Comparison of ENCODE assay signal across 22 cellular contexts in the genomic region with DNA sequence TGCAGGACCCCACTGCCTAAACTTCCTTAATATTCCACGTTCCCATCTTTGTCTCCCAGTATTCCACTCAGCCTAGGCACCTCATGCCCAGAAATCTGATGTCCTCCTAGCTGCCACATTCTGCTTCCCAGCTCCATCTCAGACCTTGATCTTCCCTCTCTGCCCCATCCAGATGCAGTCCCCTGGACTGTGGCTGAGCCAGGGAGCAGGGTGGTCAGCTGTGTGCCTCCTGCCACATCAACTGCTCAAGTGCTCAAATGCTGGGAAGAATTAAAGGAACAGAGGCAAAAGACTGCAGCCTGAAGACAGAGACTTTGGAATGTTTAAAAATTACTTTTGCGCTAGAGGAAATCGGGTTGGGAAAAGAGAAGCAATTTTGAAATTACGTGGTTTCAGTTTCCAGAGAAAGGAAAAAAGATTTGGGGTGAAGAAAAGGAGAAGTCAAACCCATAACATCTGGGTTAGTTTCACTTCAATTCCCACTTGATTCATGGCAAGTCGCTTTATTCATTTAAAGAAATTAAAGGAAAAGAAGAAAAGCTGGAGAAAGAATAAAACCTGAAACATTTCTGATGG.
DNase-seq lines count a peak whose midpoint lies in the region; ATAC-seq and TF ChIP-seq lines count a peak whose summit lies in the region.
"Had no signal": no experiment of that assay in that cellular context is flagged by ENCODE, and none has a peak within 500 bp of the region (broad histone marks: within the 10 kb centered on the region; RNA-seq: fewer than 3 reads in every experiment).

No MANE protein-coding gene starts in this region.

- H3K9me2 ChIP-seq in Karpas-422 (replicated peaks; ENCODE audit: insufficient read depth, low read length), result no peaks in the 10 kb centered on the region

- TF ChIP-seq EP300 in stomach (IDR thresholded peaks at IDR 0.05), result no peak

- no peaks in the 10 kb centered on the region for H3K27me3 ChIP-seq in Karpas-422 (ENCODE audit: low read length)
- H3K27me3 ChIP-seq in stomach, result no peaks in the 10 kb centered on the region
- H3K27me3 ChIP-seq in HAP-1 (ENCODE audit: low read depth), result no peaks in the 10 kb centered on the region
- H3K27me3 ChIP-seq: neutrophil had no signal

- 58 to 80% (median 74%) methylated on average over 5 of the region's 5 CpGs for WGBS in stomach, 5 donors

- TF ChIP-seq POLR2A in stomach (IDR thresholded peaks at IDR 0.05), result no peak

- ATAC-seq in GM18519 (IDR thresholded peaks at IDR 0.05; ENCODE audit: low FRiP score, unreplicated experiment), result no peak
- ATAC-seq: K562, left colon, SK-N-SH treated with all-trans-retinoic acid at 6 μM for 48 hours had no signal

- H3K4me3 ChIP-seq in Karpas-422 (ENCODE audit: low read length) (no peak overlapping the region), coronary artery (peak overlapping the region; percentile 50), stomach (no peak overlapping the region), HAP-1 (no peak overlapping the region)
- H3K4me3 ChIP-seq: K562, mucosa of descending colon, thoracic aorta had no signal

- H3K4me1 ChIP-seq in Karpas-422 (ENCODE audit: low read length) (peaks cover 17% of the 10 kb centered on the region), stomach (peaks cover 0 to 5% (median 0%) of the 10 kb centered on the region in 4 donors), HAP-1 (no peaks in the 10 kb centered on the region)

- intact Hi-C loops in stomach (cut with DNase I; ENCODE audit: low total_unique reads), result no loop called here

- H3K27ac ChIP-seq in Karpas-422 (ENCODE audit: low read length) (no peak overlapping the region), coronary artery (peak overlapping the region; percentile 28 to 83), stomach (peak overlapping the region in 3 of 5 donors; percentile 5 to 53 (median 44))
- H3K27ac ChIP-seq: neutrophil, thoracic aorta had no signal

- H3K79me2 ChIP-seq in Karpas-422 (ENCODE audit: low read length), result no peaks in the 10 kb centered on the region

- DNase-seq in Karpas-422 (no peak), coronary artery (ENCODE audit: low spot score) (no peak), medulla oblongata (ENCODE audit: extremely low spot score) (peak; percentile 55), stomach (no peak), HAP-1 (ENCODE audit: low spot score in 2 of 2) (no peak), GM13976 (ENCODE audit: low spot score) (no peak), mesenteric fat pad (ENCODE audit: low spot score) (no peak)
- DNase-seq: activated B cell treated with CpG ODN at 0.5 μM for 24 hours; activated CD4-positive, alpha-beta memory T cell treated with anti-CD3 and anti-CD28 coated beads, Interleukin-2, amount 10 ng/mL, durations not matched to agents 7 days and 5 days; activated naive CD4-positive, alpha-beta T cell; activated T-cell treated with anti-CD3 and anti-CD28 coated beads, Interleukin-2, amount 50 U/mL, for 24 hours; CD4-positive, alpha-beta T cell; GDM1; left colon; mucosa of descending colon; NCI-H1930; RPMI8226 had no signal

- H2AFZ ChIP-seq in Karpas-422 (ENCODE audit: low read length), result no peak overlapping the region

- no peaks in the 10 kb centered on the region for H3K36me3 ChIP-seq in Karpas-422 (ENCODE audit: insufficient read depth, low read length)
- no peaks in the 10 kb centered on the region for H3K36me3 ChIP-seq in stomach
- no peaks in the 10 kb centered on the region for H3K36me3 ChIP-seq in HAP-1 (replicated peaks)
- H3K36me3 ChIP-seq: neutrophil, thoracic aorta had no signal

- H3K9ac ChIP-seq in Karpas-422 (ENCODE audit: low read length), result no peak overlapping the region

- H3K4me2 ChIP-seq in Karpas-422 (ENCODE audit: low read depth, low read length, poor library complexity, severe bottlenecking), result peak overlapping the region; percentile 31

- no peaks in the 10 kb centered on the region; the same call in 1 of the 2 replicates for H4K20me1 ChIP-seq in Karpas-422 (ENCODE audit: insufficient read depth, low read depth, low read length)

- TF ChIP-seq CTCF in coronary artery (IDR thresholded peaks at IDR 0.05) (no peak), stomach (IDR thresholded peaks at IDR 0.05) (no peak), GM13976 (IDR thresholded peaks at IDR 0.05; ENCODE audit: borderline replicate concordance, control extremely low read depth, extremely low read depth, insufficient read depth, missing control alignments) (no peak)

- no peaks in the 10 kb centered on the region for H3K9me3 ChIP-seq in Karpas-422 (ENCODE audit: low read length)
- no peaks in the 10 kb centered on the region for H3K9me3 ChIP-seq in stomach
- H3K9me3 ChIP-seq in HAP-1, result no peaks in the 10 kb centered on the region
- H3K9me3 ChIP-seq: mucosa of descending colon, neutrophil, thoracic aorta had no signal

- in situ Hi-C loops in HAP-1 (cut with MboI; ENCODE audit: low sequenced_read_pairs), result no loop called here
- in situ Hi-C loops in GM13976 (cut with MboI; ENCODE audit: low sequenced_read_pairs, unreplicated experiment), result no loop called here
